Comparison of ENCODE assay signal across 1 cellular context in the genomic region with DNA sequence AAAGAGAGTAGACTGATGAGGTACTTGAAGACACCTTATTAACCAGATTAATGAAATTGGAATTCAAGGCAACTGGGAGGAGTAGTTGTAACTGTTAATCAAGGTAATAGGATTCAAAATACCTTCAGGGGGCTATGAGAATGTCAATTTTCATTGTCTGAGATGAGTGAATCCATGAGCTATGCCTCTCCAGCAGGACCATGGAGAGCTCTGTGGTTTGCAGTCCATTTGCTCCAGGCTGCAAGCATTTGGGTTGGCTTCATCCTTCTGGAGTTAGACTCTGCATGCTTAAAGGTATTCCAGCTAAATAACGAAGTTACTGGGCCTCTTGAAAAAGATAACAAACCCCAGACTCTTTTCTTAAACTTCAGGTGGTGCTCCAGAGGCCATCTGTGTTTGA.
TF ChIP-seq lines count a peak whose summit lies in the region.

No MANE protein-coding gene starts in this region.

TF ChIP-seq in endothelial cell of umbilical vein, 7 proteins besides CTCF, POLR2A, EP300 and RAD21 (continued from another document):
- no peak for TF ChIP-seq EZH2 (IDR thresholded peaks at IDR 0.05; ENCODE audit: borderline replicate concordance, low read depth, low read length, severe bottlenecking)
TF ChIP-seq in endothelial cell of umbilical vein: peak in this region for 0.
